ENCODE assay signal across 8 cellular contexts in genomic region chr12:68223067-68223747, GRCh38. TPM values are rescaled to one million over a fixed set of nuclear protein-coding genes. Genes with fewer than 3 reads are reported as not detected.
DNase-seq lines count a peak whose midpoint lies in the region; ATAC-seq, FAIRE-seq and TF ChIP-seq lines count a peak whose summit lies in the region.

No MANE protein-coding gene starts in this region.

- H3K36me3 ChIP-seq in liver (ENCODE audit: control insufficient read depth in 4 of 4, insufficient read depth in 3 of 4, low read depth in 1 of 4, low read length in 3 of 4), result no peaks in the 10 kb centered on the region

- no peak overlapping the region for H3K27ac ChIP-seq in liver (ENCODE audit: low read depth in 1 of 2, low read length in 2 of 2)

- FAIRE-seq in colon (lab: Jason Lieb, UNC), result peak; percentile 73

- CTCF ChIA-PET in activated CD4-positive, alpha-beta T cell treated with anti-CD3 and anti-CD28 coated beads for 36 hours (lab: Charles Lee), result interaction anchor here (0.6 to 6.1 kb wide), 43 partner anchors 9 to 868 kb away, joined by 3 to 143 read pairs (median 5); partner anchors contain the start of genes IL22 and MDM1

- H3K9me3 Mint-ChIP-seq in activated CD4-positive, alpha-beta T cell treated with anti-CD3 and anti-CD28 coated beads for 36 hours (ENCODE audit: low read depth), result no peaks in the 10 kb centered on the region

- TF ChIP-seq CTCF in liver (IDR thresholded peaks at IDR 0.05; ENCODE audit: low read depth, low read length, missing input control), result peak; percentile 88

- peak; percentile 84 for DNase-seq in AG08396 (ENCODE audit: low spot score)
- peak; percentile 80 for DNase-seq in NCI-H460 (ENCODE audit: extremely low read depth, low read depth)
- DNase-seq in activated CD4-positive, alpha-beta T cell treated with anti-CD3 and anti-CD28 coated beads for 36 hours, result peak; percentile 85
- DNase-seq in stimulated activated CD4-positive, alpha-beta T cell treated with anti-CD3 and anti-CD28 coated beads, TNF-alpha, amount 100 ng/mL, for 1 hour (ENCODE audit: low read depth in 3 of 3, low spot score in 1 of 3), result peak; percentile 32 to 47 (median 37)

- H3K27me3 Mint-ChIP-seq in activated CD4-positive, alpha-beta T cell treated with anti-CD3 and anti-CD28 coated beads for 36 hours, result peaks cover 13% of the 10 kb centered on the region

- peak overlapping the region in 1 of 2 donors; percentile 8 for H3K9ac ChIP-seq in liver (ENCODE audit: low read depth in 1 of 2, low read length in 2 of 2)

- ATAC-seq in GM18909 (IDR thresholded peaks at IDR 0.05; ENCODE audit: poor library complexity, unreplicated experiment) (peak; percentile 93), HG03280 (IDR thresholded peaks at IDR 0.05; ENCODE audit: unreplicated experiment) (peak; percentile 94)
- ATAC-seq in activated CD4-positive, alpha-beta T cell treated with anti-CD3 and anti-CD28 coated beads for 36 hours, result peak; percentile 95

- no peak overlapping the region for H3K4me3 ChIP-seq in liver (ENCODE audit: low read depth in 1 of 3, low read length in 3 of 3)

- 2% methylated on average over 12 of the region's 12 CpGs for WGBS in liver

- intact Hi-C loops in activated CD4-positive, alpha-beta T cell treated with anti-CD3 and anti-CD28 coated beads for 36 hours (cut with DNase I, micrococcal nuclease), result loop anchor here (1.0 to 10.0 kb wide), 4 partner anchors 94 to 462 kb away; partner anchors contain the start of gene NUP107 (in 1 of the 2)

- no peaks in the 10 kb centered on the region for H3K9me3 ChIP-seq in liver (ENCODE audit: control insufficient read depth in 4 of 4, low read length in 3 of 4)

- H3K4me1 Mint-ChIP-seq in activated CD4-positive, alpha-beta T cell treated with anti-CD3 and anti-CD28 coated beads for 36 hours, result peaks cover 10% of the 10 kb centered on the region

- H3K4me3 Mint-ChIP-seq in activated CD4-positive, alpha-beta T cell treated with anti-CD3 and anti-CD28 coated beads for 36 hours, result no peak overlapping the region

- TF ChIP-seq RAD21 in liver (IDR thresholded peaks at IDR 0.05), result peak; percentile 98

- H3K4me1 ChIP-seq in liver (ENCODE audit: control insufficient read depth in 4 of 4, insufficient read depth in 4 of 4, low read length in 3 of 4), result peaks cover 0 to 7% (median 3%) of the 10 kb centered on the region in 4 donors

- H3K27ac Mint-ChIP-seq in activated CD4-positive, alpha-beta T cell treated with anti-CD3 and anti-CD28 coated beads for 36 hours, result no peak overlapping the region

- no peaks in the 10 kb centered on the region for H3K27me3 ChIP-seq in liver (ENCODE audit: control insufficient read depth in 4 of 4, insufficient read depth in 4 of 4, low read length in 3 of 4)

- H3K36me3 Mint-ChIP-seq in activated CD4-positive, alpha-beta T cell treated with anti-CD3 and anti-CD28 coated beads for 36 hours (ENCODE audit: low read depth), result no peaks in the 10 kb centered on the region

- POLR2A ChIA-PET in activated CD4-positive, alpha-beta T cell treated with anti-CD3 and anti-CD28 coated beads for 36 hours (lab: Charles Lee), result interaction anchor here (0.6 to 0.7 kb wide), 2 partner anchors 62 to 543 kb away, joined by 6 to 8 read pairs; no protein-coding TSS in a partner anchor

TF ChIP-seq in liver, 16 proteins besides CTCF, POLR2A, EP300 and RAD21:
- TF ChIP-seq FOXA1 (IDR thresholded peaks at IDR 0.05) (no peak), SP1 (IDR thresholded peaks at IDR 0.05) (peak; percentile 37)
TF ChIP-seq in liver: peak in this region for 1.

RNA-seq across cellular contexts. Expression of gene IL26, which starts 2.4 kb away (rescaled TPM):
- total RNA-seq in NCI-H460 (2014; rRNA removed; shearing (Covaris generic)), result not detected in 2 replicates
- polyA plus RNA-seq in NCI-H460 (2014; cell fraction: nucleus; rRNA removed), result not detected in 2 replicates
- 1 to 10 TPM in 1 of 2 experiments, under 1 TPM in 1; 0.56 to 1.1 TPM for total RNA-seq in activated CD4-positive, alpha-beta T cell treated with anti-CD3 and anti-CD28 coated beads for 36 hours
- total RNA-seq in liver, result not detected
- polyA plus RNA-seq in liver, result not detected

RNA-seq across cellular contexts. Expression of gene IL22, which starts 30.2 kb away (rescaled TPM):
- total RNA-seq in NCI-H460 (2014; rRNA removed; shearing (Covaris generic)), result not detected in 2 replicates
- polyA plus RNA-seq in NCI-H460 (2014; cell fraction: nucleus; rRNA removed), result not detected in 2 replicates
- 1 to 10 TPM; 1.4 to 1.6 TPM for total RNA-seq in activated CD4-positive, alpha-beta T cell treated with anti-CD3 and anti-CD28 coated beads for 36 hours
- total RNA-seq in liver, result not detected
- polyA plus RNA-seq in liver, result not detected
